In genomic region chr17:47172698-47173565, GRCh38 we compare ENCODE assay signal across 26 cellular contexts. TPM values are rescaled to one million over a fixed set of nuclear protein-coding genes. Genes with fewer than 3 reads are reported as not detected.
A peak's percentile ranks its signal among the peaks of the same experiment; 100 is the strongest.
DNase-seq lines count a peak whose midpoint lies in the region; ATAC-seq lines count a peak whose summit lies in the region.
"Had no signal": no experiment of that assay in that cellular context is flagged by ENCODE, and none has a peak within 500 bp of the region (broad histone marks: within the 10 kb centered on the region; RNA-seq: fewer than 3 reads in every experiment).

No MANE protein-coding gene starts in this region.

- DNase-seq in activated naive CD8-positive, alpha-beta T cell treated with anti-CD3 and anti-CD28 coated beads, Interleukin-2, amount 10 ng/mL, durations not matched to agents 7 days and 5 days, result no peak
- DNase-seq in activated naive CD8-positive, alpha-beta T cell treated with anti-CD3 and anti-CD28 coated beads, Interleukin-2, amount 50 U/mL, for 24 hours, result no peak
- peak; percentile 15 for DNase-seq in LHCN-M2 (ENCODE audit: low read depth)
- DNase-seq in activated T-helper 2 cell treated with anti-CD3 and anti-CD28 coated beads, Interferon-gamma antibody, Interleukin-2, Interleukin-4, amounts not matched to agents 10 μg/mL and 5 μg/mL and 100 μg/mL, durations not matched to agents 14 hours and 24 hours and 36 hours (ENCODE audit: low spot score), result no peak
- DNase-seq in renal cortical epithelial cell (ENCODE audit: low read depth), result peak; percentile 15
- no peak for DNase-seq in HAP-1 (ENCODE audit: low spot score in 2 of 2)
- no peak for DNase-seq in SJCRH30
- DNase-seq: activated naive CD4-positive, alpha-beta T cell treated with anti-CD3 and anti-CD28 coated beads, Interleukin-2, amount 10 ng/mL, durations not matched to agents 7 days and 5 days; DMS153; effector memory CD4-positive, alpha-beta T cell; GOT3; left cardiac atrium; NCI-H1694 treated with DMSO at 0.1 percent for 48 hours; NCI-H748 treated with DMSO at 0.1 percent for 48 hours; ovary; right cardiac atrium; Right ventricle myocardium superior; T-cell; WERI-Rb-1 had no signal

- in situ Hi-C loops in HAP-1 (cut with MboI; ENCODE audit: low sequenced_read_pairs), result no loop called here

- POLR2A ChIA-PET in activated naive CD8-positive, alpha-beta T cell treated with anti-CD3 and anti-CD28 coated beads, Interleukin-2, amount 10 ng/mL, durations not matched to agents 7 days and 5 days (lab: Charles Lee), result no interaction called here

- no peaks in the 10 kb centered on the region for H3K27me3 Mint-ChIP-seq in activated naive CD8-positive, alpha-beta T cell treated with anti-CD3 and anti-CD28 coated beads, Interleukin-2, amount 10 ng/mL, durations not matched to agents 7 days and 5 days
- no peaks in the 10 kb centered on the region for H3K27me3 Mint-ChIP-seq in activated naive CD8-positive, alpha-beta T cell treated with anti-CD3 and anti-CD28 coated beads, Interleukin-2, amount 50 U/mL, for 24 hours
- H3K27me3 Mint-ChIP-seq in activated T-helper 2 cell treated with anti-CD3 and anti-CD28 coated beads, Interferon-gamma antibody, Interleukin-2, Interleukin-4, amounts not matched to agents 10 μg/mL and 5 μg/mL and 100 μg/mL, durations not matched to agents 14 hours and 24 hours and 36 hours (ENCODE audit: low read depth), result no peaks in the 10 kb centered on the region
- H3K27me3 Mint-ChIP-seq: activated naive CD4-positive, alpha-beta T cell treated with anti-CD3 and anti-CD28 coated beads, Interleukin-2, amount 10 ng/mL, durations not matched to agents 7 days and 5 days; natural killer cell treated with Interleukin-12 subunit alpha and Interleukin-12 subunit beta and Interleukin-15 and Interleukin-18, amount 100 ng/mL, for 72 hours; T-cell had no signal

- H3K36me3 Mint-ChIP-seq in activated naive CD8-positive, alpha-beta T cell treated with anti-CD3 and anti-CD28 coated beads, Interleukin-2, amount 10 ng/mL, durations not matched to agents 7 days and 5 days, result peaks cover 38% of the 10 kb centered on the region
- peaks cover 36% of the 10 kb centered on the region for H3K36me3 Mint-ChIP-seq in activated naive CD8-positive, alpha-beta T cell treated with anti-CD3 and anti-CD28 coated beads, Interleukin-2, amount 50 U/mL, for 24 hours (ENCODE audit: low read depth)
- peaks cover 61% of the 10 kb centered on the region for H3K36me3 Mint-ChIP-seq in activated T-helper 2 cell treated with anti-CD3 and anti-CD28 coated beads, Interferon-gamma antibody, Interleukin-2, Interleukin-4, amounts not matched to agents 10 μg/mL and 5 μg/mL and 100 μg/mL, durations not matched to agents 14 hours and 24 hours and 36 hours (ENCODE audit: low read depth)

- H3K9me3 ChIP-seq in HAP-1 (no peaks in the 10 kb centered on the region), SJCRH30 (replicated peaks) (no peaks in the 10 kb centered on the region)
- H3K9me3 ChIP-seq: A549, esophagus muscularis mucosa, ovary, thoracic aorta had no signal

- H3K4me1 Mint-ChIP-seq in activated naive CD8-positive, alpha-beta T cell treated with anti-CD3 and anti-CD28 coated beads, Interleukin-2, amount 10 ng/mL, durations not matched to agents 7 days and 5 days, result peaks cover 24% of the 10 kb centered on the region
- H3K4me1 Mint-ChIP-seq in activated naive CD8-positive, alpha-beta T cell treated with anti-CD3 and anti-CD28 coated beads, Interleukin-2, amount 50 U/mL, for 24 hours, result peaks cover 17% of the 10 kb centered on the region
- H3K4me1 Mint-ChIP-seq in activated T-helper 2 cell treated with anti-CD3 and anti-CD28 coated beads, Interferon-gamma antibody, Interleukin-2, Interleukin-4, amounts not matched to agents 10 μg/mL and 5 μg/mL and 100 μg/mL, durations not matched to agents 14 hours and 24 hours and 36 hours (ENCODE audit: low read depth), result peaks cover 32% of the 10 kb centered on the region

- ATAC-seq in activated naive CD8-positive, alpha-beta T cell treated with anti-CD3 and anti-CD28 coated beads, Interleukin-2, amount 10 ng/mL, durations not matched to agents 7 days and 5 days (ENCODE audit: low read depth), result no peak
- no peak for ATAC-seq in activated naive CD8-positive, alpha-beta T cell treated with anti-CD3 and anti-CD28 coated beads, Interleukin-2, amount 50 U/mL, for 24 hours
- ATAC-seq in GM18873 (IDR thresholded peaks at IDR 0.05; ENCODE audit: low FRiP score, unreplicated experiment), result no peak
- ATAC-seq: A549, left cardiac atrium, right cardiac atrium, T-cell had no signal

- peak overlapping the region; percentile 54 for H3K27ac Mint-ChIP-seq in activated naive CD8-positive, alpha-beta T cell treated with anti-CD3 and anti-CD28 coated beads, Interleukin-2, amount 10 ng/mL, durations not matched to agents 7 days and 5 days
- H3K27ac Mint-ChIP-seq in activated naive CD8-positive, alpha-beta T cell treated with anti-CD3 and anti-CD28 coated beads, Interleukin-2, amount 50 U/mL, for 24 hours, result no peak overlapping the region
- H3K27ac Mint-ChIP-seq in activated T-helper 2 cell treated with anti-CD3 and anti-CD28 coated beads, Interferon-gamma antibody, Interleukin-2, Interleukin-4, amounts not matched to agents 10 μg/mL and 5 μg/mL and 100 μg/mL, durations not matched to agents 14 hours and 24 hours and 36 hours, result peak overlapping the region; percentile 9
- H3K27ac Mint-ChIP-seq: activated naive CD4-positive, alpha-beta T cell treated with anti-CD3 and anti-CD28 coated beads, Interleukin-2, amount 10 ng/mL, durations not matched to agents 7 days and 5 days; natural killer cell treated with Interleukin-12 subunit alpha and Interleukin-12 subunit beta and Interleukin-15 and Interleukin-18, amount 100 ng/mL, for 72 hours; T-cell had no signal

- H3K36me3 ChIP-seq in HAP-1 (replicated peaks), result peaks cover 40% of the 10 kb centered on the region
- H3K36me3 ChIP-seq in SJCRH30, result peaks cover 83% of the 10 kb centered on the region
- H3K36me3 ChIP-seq: ovary had no signal

- intact Hi-C loops in activated T-helper 2 cell treated with anti-CD3 and anti-CD28 coated beads, Interferon-gamma antibody, Interleukin-2, Interleukin-4, amounts not matched to agents 10 μg/mL and 5 μg/mL and 100 μg/mL, durations not matched to agents 14 hours and 24 hours and 36 hours (cut with micrococcal nuclease), result no loop called here

- H3K27ac ChIP-seq in SJCRH30, result no peak overlapping the region
- H3K27ac ChIP-seq: A549, esophagus muscularis mucosa, ovary, thoracic aorta, WERI-Rb-1 had no signal

- H3K9me3 Mint-ChIP-seq in activated naive CD8-positive, alpha-beta T cell treated with anti-CD3 and anti-CD28 coated beads, Interleukin-2, amount 10 ng/mL, durations not matched to agents 7 days and 5 days, result no peaks in the 10 kb centered on the region
- no peaks in the 10 kb centered on the region for H3K9me3 Mint-ChIP-seq in activated naive CD8-positive, alpha-beta T cell treated with anti-CD3 and anti-CD28 coated beads, Interleukin-2, amount 50 U/mL, for 24 hours
- no peaks in the 10 kb centered on the region for H3K9me3 Mint-ChIP-seq in activated T-helper 2 cell treated with anti-CD3 and anti-CD28 coated beads, Interferon-gamma antibody, Interleukin-2, Interleukin-4, amounts not matched to agents 10 μg/mL and 5 μg/mL and 100 μg/mL, durations not matched to agents 14 hours and 24 hours and 36 hours
- H3K9me3 Mint-ChIP-seq: activated naive CD4-positive, alpha-beta T cell treated with anti-CD3 and anti-CD28 coated beads, Interleukin-2, amount 10 ng/mL, durations not matched to agents 7 days and 5 days; natural killer cell treated with Interleukin-12 subunit alpha and Interleukin-12 subunit beta and Interleukin-15 and Interleukin-18, amount 100 ng/mL, for 72 hours; T-cell had no signal

- H3K27me3 ChIP-seq in HAP-1 (ENCODE audit: low read depth), result no peaks in the 10 kb centered on the region
- no peaks in the 10 kb centered on the region for H3K27me3 ChIP-seq in SJCRH30
- H3K27me3 ChIP-seq: esophagus muscularis mucosa, ovary had no signal

- no peak overlapping the region for H3K4me3 Mint-ChIP-seq in activated naive CD8-positive, alpha-beta T cell treated with anti-CD3 and anti-CD28 coated beads, Interleukin-2, amount 10 ng/mL, durations not matched to agents 7 days and 5 days
- H3K4me3 Mint-ChIP-seq in activated naive CD8-positive, alpha-beta T cell treated with anti-CD3 and anti-CD28 coated beads, Interleukin-2, amount 50 U/mL, for 24 hours, result no peak overlapping the region
- no peak overlapping the region for H3K4me3 Mint-ChIP-seq in activated T-helper 2 cell treated with anti-CD3 and anti-CD28 coated beads, Interferon-gamma antibody, Interleukin-2, Interleukin-4, amounts not matched to agents 10 μg/mL and 5 μg/mL and 100 μg/mL, durations not matched to agents 14 hours and 24 hours and 36 hours (ENCODE audit: low read depth)
- H3K4me3 Mint-ChIP-seq: activated naive CD4-positive, alpha-beta T cell treated with anti-CD3 and anti-CD28 coated beads, Interleukin-2, amount 10 ng/mL, durations not matched to agents 7 days and 5 days; CD14-positive monocyte; natural killer cell treated with Interleukin-12 subunit alpha and Interleukin-12 subunit beta and Interleukin-15 and Interleukin-18, amount 100 ng/mL, for 72 hours; T-cell had no signal

- H3K4me3 ChIP-seq in HAP-1 (no peak overlapping the region), SJCRH30 (no peak overlapping the region)
- H3K4me3 ChIP-seq: A549, esophagus muscularis mucosa, ovary, thoracic aorta had no signal

- H3K4me1 ChIP-seq in HAP-1, result peaks cover 30% of the 10 kb centered on the region
- no peaks in the 10 kb centered on the region; the same call in 1 of the 2 replicates for H3K4me1 ChIP-seq in SJCRH30
- H3K4me1 ChIP-seq: A549 had no signal

RNA-seq across cellular contexts. Expression of gene CDC27, which starts 16.2 kb away (rescaled TPM):
- 100 to 1,000 TPM; 113 to 114 TPM for total RNA-seq in activated naive CD8-positive, alpha-beta T cell treated with anti-CD3 and anti-CD28 coated beads, Interleukin-2, amount 10 ng/mL, durations not matched to agents 7 days and 5 days
- 87.9 and 100 TPM in 2 replicates for total RNA-seq in LHCN-M2 (2014; rRNA removed)
- 39.6 TPM for polyA plus RNA-seq in LHCN-M2 (2012)
- total RNA-seq in activated T-helper 2 cell treated with anti-CD3 and anti-CD28 coated beads, Interferon-gamma antibody, Interleukin-2, Interleukin-4, amounts not matched to agents 10 μg/mL and 5 μg/mL and 100 μg/mL, durations not matched to agents 14 hours and 24 hours and 36 hours, result 102 and 109 TPM in 2 replicates
- total RNA-seq in renal cortical epithelial cell, result 96.4 and 137 TPM in 2 replicates
- 163 and 205 TPM in 2 replicates for total RNA-seq in SJCRH30 (2014; rRNA removed; shearing (Covaris generic))

RNA-seq across cellular contexts. Expression of gene MYL4, which starts 36.2 kb away (rescaled TPM):
- total RNA-seq in activated naive CD8-positive, alpha-beta T cell treated with anti-CD3 and anti-CD28 coated beads, Interleukin-2, amount 10 ng/mL, durations not matched to agents 7 days and 5 days, result not detected
- total RNA-seq in LHCN-M2 (2014; rRNA removed) (0.69 TPM in 1 of 2 replicates, not detected in the other), renal cortical epithelial cell (0.15 TPM in 1 of 2 replicates, not detected in the other)
- 7.1 TPM for polyA plus RNA-seq in LHCN-M2 (2012)
- not detected in 2 replicates for total RNA-seq in activated T-helper 2 cell treated with anti-CD3 and anti-CD28 coated beads, Interferon-gamma antibody, Interleukin-2, Interleukin-4, amounts not matched to agents 10 μg/mL and 5 μg/mL and 100 μg/mL, durations not matched to agents 14 hours and 24 hours and 36 hours
- total RNA-seq in SJCRH30 (2014; rRNA removed; shearing (Covaris generic)), result 58.4 and 61.9 TPM in 2 replicates
- total RNA-seq: HT1080, T-cell, thoracic aorta had no signal
- polyA plus RNA-seq: A549, CD14-positive monocyte had no signal

Comparison
In these comparisons a context has a peak if more than half of its experiments do, and no peak if none do; other contexts are left out.
1. DNase-seq: peak in LHCN-M2 (single experiment) and renal cortical epithelial cell (single experiment); none in activated naive CD8-positive, alpha-beta T cell treated with anti-CD3 and anti-CD28 coated beads, Interleukin-2, amount 10 ng/mL, durations not matched to agents 7 days and 5 days (single experiment), activated naive CD8-positive, alpha-beta T cell treated with anti-CD3 and anti-CD28 coated beads, Interleukin-2, amount 50 U/mL, for 24 hours (single experiment), activated T-helper 2 cell treated with anti-CD3 and anti-CD28 coated beads, Interferon-gamma antibody, Interleukin-2, Interleukin-4, amounts not matched to agents 10 μg/mL and 5 μg/mL and 100 μg/mL, durations not matched to agents 14 hours and 24 hours and 36 hours (single experiment), HAP-1 (0 of 2) and SJCRH30 (0 of 2).
2. RNA of gene MYL4, which starts 36.2 kb away (total RNA-seq): 58.4 to 61.9 TPM in SJCRH30; 0.69 TPM in LHCN-M2, not detected in activated naive CD8-positive, alpha-beta T cell treated with anti-CD3 and anti-CD28 coated beads, Interleukin-2, amount 10 ng/mL, durations not matched to agents 7 days and 5 days, 0.15 TPM in renal cortical epithelial cell and not detected in activated T-helper 2 cell treated with anti-CD3 and anti-CD28 coated beads, Interferon-gamma antibody, Interleukin-2, Interleukin-4, amounts not matched to agents 10 μg/mL and 5 μg/mL and 100 μg/mL, durations not matched to agents 14 hours and 24 hours and 36 hours; every median in the first group is over 10 times any median in the second.